1 cellular context compared by ENCODE assay signal in the genomic region with DNA sequence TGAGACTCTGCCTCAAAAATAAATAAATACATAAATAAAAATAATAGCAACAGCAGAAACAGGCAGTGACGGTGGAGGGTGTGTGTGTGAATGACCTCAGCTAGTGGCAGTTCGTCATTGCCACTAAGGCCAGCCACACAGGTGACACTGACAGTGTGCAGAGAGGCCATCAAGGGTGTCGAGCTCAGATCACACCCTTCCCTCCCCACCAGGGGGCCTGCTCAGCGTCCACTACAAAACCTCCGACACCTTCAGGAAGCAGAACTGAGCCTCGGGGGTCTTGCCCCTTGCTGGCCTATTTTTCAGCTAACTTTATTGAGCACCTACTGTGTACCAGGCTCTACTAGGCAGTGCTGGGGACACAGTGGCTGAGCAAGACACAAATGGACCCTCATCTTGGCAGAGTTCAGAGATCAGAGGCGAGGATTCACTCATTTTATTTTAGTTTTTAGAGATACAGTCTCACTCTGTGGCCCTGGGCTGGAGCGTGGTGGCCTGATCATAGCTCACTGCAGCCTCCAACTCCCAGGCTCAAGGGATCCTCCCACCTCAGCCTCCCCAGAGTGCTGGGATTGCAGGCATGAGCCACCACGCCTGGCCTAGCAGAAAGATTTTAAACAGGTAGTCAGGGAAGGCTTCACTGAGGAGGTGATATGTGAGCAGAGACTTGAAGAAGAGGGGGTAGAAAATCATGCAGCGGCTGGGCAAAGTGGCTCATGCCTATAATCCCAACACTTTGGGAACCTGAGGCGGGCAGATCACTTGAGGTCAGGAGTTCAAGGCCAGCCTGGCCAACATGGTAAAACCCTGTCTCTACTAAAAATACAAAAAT.
TF ChIP-seq lines count a peak whose summit lies in the region.

No MANE protein-coding gene starts in this region.

TF ChIP-seq in GM23338, 12 proteins besides CTCF, POLR2A, EP300 and RAD21 (continued from another document):
- TF ChIP-seq JUNB (IDR thresholded peaks at IDR 0.05; ENCODE audit: unreplicated experiment) (no peak), POLR2AphosphoS5 (IDR thresholded peaks at IDR 0.05; ENCODE audit: low read depth) (no peak), EZH2phosphoT487 (IDR thresholded peaks at IDR 0.05; ENCODE audit: unreplicated experiment) (no peak), EZH2 (IDR thresholded peaks at IDR 0.05; ENCODE audit: low read depth, unreplicated experiment) (no peak)
- TF ChIP-seq, protein P1, sequence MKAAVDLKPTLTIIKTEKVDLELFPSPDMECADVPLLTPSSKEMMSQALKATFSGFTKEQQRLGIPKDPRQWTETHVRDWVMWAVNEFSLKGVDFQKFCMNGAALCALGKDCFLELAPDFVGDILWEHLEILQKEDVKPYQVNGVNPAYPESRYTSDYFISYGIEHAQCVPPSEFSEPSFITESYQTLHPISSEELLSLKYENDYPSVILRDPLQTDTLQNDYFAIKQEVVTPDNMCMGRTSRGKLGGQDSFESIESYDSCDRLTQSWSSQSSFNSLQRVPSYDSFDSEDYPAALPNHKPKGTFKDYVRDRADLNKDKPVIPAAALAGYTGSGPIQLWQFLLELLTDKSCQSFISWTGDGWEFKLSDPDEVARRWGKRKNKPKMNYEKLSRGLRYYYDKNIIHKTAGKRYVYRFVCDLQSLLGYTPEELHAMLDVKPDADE (IDR thresholded peaks at IDR 0.05) = no peak
